In genomic region chr1:17117451-17118265, GRCh38 we compare ENCODE assay signal across 15 cellular contexts. TPM values are rescaled to one million over a fixed set of nuclear protein-coding genes. Genes with fewer than 3 reads are reported as not detected.
DNase-seq lines count a peak whose midpoint lies in the region; ATAC-seq and TF ChIP-seq lines count a peak whose summit lies in the region.
"Had no signal": no experiment of that assay in that cellular context is flagged by ENCODE, and none has a peak within 500 bp of the region (broad histone marks: within the 10 kb centered on the region; RNA-seq: fewer than 3 reads in every experiment).

No MANE protein-coding gene starts in this region.

- ATAC-seq in mucosa of descending colon = no peak
- ATAC-seq: esophagus mucosa, left ventricle myocardium superior had no signal

- H3K4me1 ChIP-seq in mucosa of descending colon (ENCODE audit: low read depth) (peaks cover 56% of the 10 kb centered on the region), transverse colon (peaks cover 11 to 81% (median 37%) of the 10 kb centered on the region in 4 donors)

- intact Hi-C loops in mucosa of descending colon (cut with DNase I, micrococcal nuclease) = no loop called here
- intact Hi-C loops in transverse colon (cut with DNase I; ENCODE audit: low total_unique reads) = no loop called here

- TF ChIP-seq EP300 in transverse colon (IDR thresholded peaks at IDR 0.05; ENCODE audit: low read depth) = no peak

- H3K9me3 ChIP-seq in mucosa of descending colon (no peaks in the 10 kb centered on the region), transverse colon (no peaks in the 10 kb centered on the region)
- H3K9me3 ChIP-seq: tibial artery had no signal

- in situ Hi-C loops in astrocyte of the cerebellum (cut with HindIII; ENCODE audit: low sequenced_read_pairs) = no loop called here
- in situ Hi-C loops in transverse colon (cut with MboI; ENCODE audit: low pct_ligation_motif_present in 1 of 4, low pct_unique_long_range_greater_than_20kb in 1 of 4, low sequenced_read_pairs in 3 of 4) = no loop called here

- no peaks in the 10 kb centered on the region for H3K36me3 Mint-ChIP-seq in endothelial cell (ENCODE audit: low read depth, unreplicated experiment)

- DNase-seq in NCI-H524 (lab: John Stamatoyannopoulos, UW) (peak; percentile 24 to 63), NCI-H524 treated with DMSO at 0.1 percent for 48 hours (lab: John Stamatoyannopoulos, UW) (no peak), astrocyte of the cerebellum (ENCODE audit: low read depth) (no peak), mucosa of descending colon (peak in 2 of 3 donors; percentile 60 to 61), transverse colon (no peak), endothelial cell (ENCODE audit: low spot score) (no peak), epidermal melanocyte (ENCODE audit: insufficient read length, low spot score) (no peak), NCI-H146 treated with DMSO at 0.1 percent for 48 hours (lab: John Stamatoyannopoulos, UW; ENCODE audit: unreplicated experiment) (no peak)
- DNase-seq: ACHN; activated CD4-positive, alpha-beta T cell treated with anti-CD3 and anti-CD28 coated beads, Interleukin-2, amount 50 U/mL, for 1 hour; KG1; left ventricle myocardium superior; tibial artery had no signal

- H3K9me3 Mint-ChIP-seq in endothelial cell (ENCODE audit: unreplicated experiment) = no peaks in the 10 kb centered on the region
- H3K9me3 Mint-ChIP-seq: T-helper 1 cell treated with Interleukin-12 subunit alpha and Interleukin-12 subunit beta and Interleukin-4 antibody, amounts not matched to agents 30 μg/mL and 1 μg/mL, for 36 hours had no signal

- H3K27me3 Mint-ChIP-seq in endothelial cell (ENCODE audit: unreplicated experiment) = peaks cover 19% of the 10 kb centered on the region

- H3K27ac ChIP-seq in transverse colon = peak overlapping the region; percentile 57 to 80 (median 72)
- H3K27ac ChIP-seq: tibial artery had no signal

- peaks cover 6% of the 10 kb centered on the region for H3K4me1 Mint-ChIP-seq in endothelial cell (ENCODE audit: unreplicated experiment)

- 50 to 60% methylated on average over 2 to 16 of the region's 16 CpGs for WGBS in transverse colon (ENCODE audit: low coverage in 1 of 2), 2 donors

- no peak for TF ChIP-seq CTCF in astrocyte of the cerebellum (IDR thresholded peaks at IDR 0.05; ENCODE audit: low read depth, low read length, missing control alignments)
- TF ChIP-seq CTCF in mucosa of descending colon (IDR thresholded peaks at IDR 0.05) = no peak
- TF ChIP-seq CTCF in transverse colon (IDR thresholded peaks at IDR 0.05) = no peak
- TF ChIP-seq CTCF in endothelial cell (IDR thresholded peaks at IDR 0.05; ENCODE audit: unreplicated experiment) = no peak

- no peak overlapping the region for H3K27ac Mint-ChIP-seq in endothelial cell (ENCODE audit: unreplicated experiment)
- H3K27ac Mint-ChIP-seq: T-helper 1 cell treated with Interleukin-12 subunit alpha and Interleukin-12 subunit beta and Interleukin-4 antibody, amounts not matched to agents 30 μg/mL and 1 μg/mL, for 36 hours had no signal

- no peak for TF ChIP-seq POLR2A in transverse colon (IDR thresholded peaks at IDR 0.05)

- H3K4me3 ChIP-seq in astrocyte of the cerebellum (ENCODE audit: low read depth, low read length) (peak overlapping the region; percentile 53), mucosa of descending colon (no peak overlapping the region), transverse colon (peak overlapping the region in 3 of 4 donors; percentile 49 to 69 (median 50))

- H3K36me3 ChIP-seq in mucosa of descending colon (ENCODE audit: low read depth) = no peaks in the 10 kb centered on the region
- no peaks in the 10 kb centered on the region for H3K36me3 ChIP-seq in transverse colon
- H3K36me3 ChIP-seq: tibial artery had no signal

- H3K27me3 ChIP-seq in transverse colon = peaks cover 30% of the 10 kb centered on the region

- H3K4me3 Mint-ChIP-seq in endothelial cell (ENCODE audit: unreplicated experiment) = no peak overlapping the region
- H3K4me3 Mint-ChIP-seq: T-helper 1 cell treated with Interleukin-12 subunit alpha and Interleukin-12 subunit beta and Interleukin-4 antibody, amounts not matched to agents 30 μg/mL and 1 μg/mL, for 36 hours had no signal

RNA-seq across cellular contexts. Expression of gene PADI2, which starts 1.6 kb away (rescaled TPM):
- total RNA-seq in mucosa of descending colon (100 to 1,000 TPM; 105 to 398 (median 163) TPM), transverse colon (100 to 1,000 TPM; 143 to 285 (median 238) TPM), endothelial cell (ENCODE audit: unreplicated experiment) (0.28 TPM)

Comparison
In these comparisons a context has a peak if more than half of its experiments do, and no peak if none do; other contexts are left out.
1. DNase-seq: peak in NCI-H524 (2 of 2) and mucosa of descending colon (2 of 3); none in NCI-H524 treated with DMSO at 0.1 percent for 48 hours (single experiment), astrocyte of the cerebellum (single experiment), transverse colon (single experiment), endothelial cell (single experiment), epidermal melanocyte (single experiment) and NCI-H146 treated with DMSO at 0.1 percent for 48 hours (single experiment).
2. RNA of gene PADI2, which starts 1.6 kb away (total RNA-seq): 143 to 285 TPM in transverse colon and 105 to 398 TPM in mucosa of descending colon; 0.28 TPM in endothelial cell (single experiment); every median in the first group is over 10 times any median in the second.